ENCODE assay signal across 24 cellular contexts in genomic region chr18:79935925-79936324, GRCh38. TPM values are rescaled to one million over a fixed set of nuclear protein-coding genes. Genes with fewer than 3 reads are reported as not detected.
DNase-seq lines count a peak whose midpoint lies in the region; ATAC-seq and TF ChIP-seq lines count a peak whose summit lies in the region.
"Had no signal": no experiment of that assay in that cellular context is flagged by ENCODE, and none has a peak within 500 bp of the region (broad histone marks: within the 10 kb centered on the region; RNA-seq: fewer than 3 reads in every experiment).

No MANE protein-coding gene starts in this region.

- WGBS in right cardiac atrium: 98% methylated on average over 6 of the region's 6 CpGs

- in situ Hi-C loops in brain microvascular endothelial cell (cut with HindIII; ENCODE audit: low pct_ligation_motif_present, low sequenced_read_pairs): no loop called here

- DNase-seq in cardiac septum (ENCODE audit: low spot score) (peak; percentile 35), right cardiac atrium (no peak), islet precursor cell (peak; percentile 19), omental fat pad (ENCODE audit: low spot score) (peak; percentile 18), Calu3 (no peak), CD1c-positive myeloid dendritic cell (ENCODE audit: extremely low spot score) (no peak), brain microvascular endothelial cell (no peak)
- DNase-seq: activated CD4-positive, alpha-beta T cell treated with anti-CD3 and anti-CD28 coated beads, Interleukin-2, amount 10 ng/mL, durations not matched to agents 24 days and 14 days; central memory CD4-positive, alpha-beta T cell; EL; HCEC 1CT; natural killer cell; NCI-H2029 treated with DMSO at 0.1 percent for 48 hours; NCI-H446; stimulated activated CD8-positive, alpha-beta memory T cell treated with anti-CD3 and anti-CD28 coated beads, Interleukin-4, amount 100 ng/mL, for 48 hours had no signal

- no peak for ATAC-seq in right cardiac atrium
- no peak for ATAC-seq in omental fat pad (ENCODE audit: low FRiP score)
- ATAC-seq in HG02885 (IDR thresholded peaks at IDR 0.05; ENCODE audit: poor library complexity, unreplicated experiment): no peak
- ATAC-seq: natural killer cell had no signal

- H3K27me3 Mint-ChIP-seq in Calu3 (ENCODE audit: unreplicated experiment): no peaks in the 10 kb centered on the region
- H3K27me3 Mint-ChIP-seq: activated CD4-positive, alpha-beta T cell treated with anti-CD3 and anti-CD28 coated beads, Interleukin-2, amount 10 ng/mL, durations not matched to agents 24 days and 14 days; activated naive CD4-positive, alpha-beta T cell treated with anti-CD3 and anti-CD28 coated beads, Interleukin-2, amount 50 U/mL, for 24 hours; IgD-negative memory B cell had no signal

- no TSS peak for BruUV-seq in Calu3 (replicated peaks; lab: Mats Ljungman, UMichigan)

- CTCF ChIA-PET in Calu3 (lab: Charles Lee): no interaction called here

- H3K36me3 ChIP-seq in brain microvascular endothelial cell (replicated peaks): peaks cover 3% of the 10 kb centered on the region
- H3K36me3 ChIP-seq: uterus had no signal

- H3K27ac ChIP-seq in right cardiac atrium (ENCODE audit: low read length) (no peak overlapping the region), brain microvascular endothelial cell (no peak overlapping the region)
- H3K27ac ChIP-seq: ascending aorta, BLaER1, epithelial cell of prostate, parathyroid adenoma, uterus had no signal

- H3K9me3 Mint-ChIP-seq in Calu3 (ENCODE audit: low read depth, unreplicated experiment): peaks cover 12% of the 10 kb centered on the region

- H3K4me3 ChIP-seq in right cardiac atrium (ENCODE audit: low read length) (no peak overlapping the region), brain microvascular endothelial cell (ENCODE audit: low read depth, low read length) (no peak overlapping the region)
- H3K4me3 ChIP-seq: ascending aorta, BLaER1, uterus had no signal

- peaks cover 3% of the 10 kb centered on the region for H3K4me1 ChIP-seq in right cardiac atrium (ENCODE audit: control insufficient read depth, insufficient read depth, low read length)
- H3K4me1 ChIP-seq: ascending aorta, parathyroid adenoma, uterus had no signal

- H3K4me1 Mint-ChIP-seq in Calu3 (ENCODE audit: low read depth, unreplicated experiment): no peaks in the 10 kb centered on the region
- H3K4me1 Mint-ChIP-seq: activated CD4-positive, alpha-beta T cell treated with anti-CD3 and anti-CD28 coated beads, Interleukin-2, amount 10 ng/mL, durations not matched to agents 24 days and 14 days; mesothelial cell of epicardium had no signal

- peaks cover 11% of the 10 kb centered on the region for H3K36me3 Mint-ChIP-seq in Calu3 (ENCODE audit: insufficient read depth, unreplicated experiment)

- TF ChIP-seq CTCF in omental fat pad (IDR thresholded peaks at IDR 0.05): no peak
- no peak for TF ChIP-seq CTCF in Calu3 (IDR thresholded peaks at IDR 0.05; ENCODE audit: unreplicated experiment)
- no peak for TF ChIP-seq CTCF in brain microvascular endothelial cell (IDR thresholded peaks at IDR 0.05; ENCODE audit: low read depth, low read length, missing control alignments)

- H3K27me3 ChIP-seq in right cardiac atrium (ENCODE audit: control insufficient read depth, insufficient read depth) (no peaks in the 10 kb centered on the region), brain microvascular endothelial cell (replicated peaks) (no peaks in the 10 kb centered on the region)
- H3K27me3 ChIP-seq: ascending aorta, BLaER1, uterus had no signal

- H3K9me3 ChIP-seq in right cardiac atrium (ENCODE audit: control insufficient read depth, low read length): no peaks in the 10 kb centered on the region

- no peak overlapping the region for H3K27ac Mint-ChIP-seq in Calu3 (ENCODE audit: unreplicated experiment)
- H3K27ac Mint-ChIP-seq: activated CD4-positive, alpha-beta T cell treated with anti-CD3 and anti-CD28 coated beads, Interleukin-2, amount 10 ng/mL, durations not matched to agents 24 days and 14 days; activated naive CD4-positive, alpha-beta T cell treated with anti-CD3 and anti-CD28 coated beads, Interleukin-2, amount 50 U/mL, for 24 hours; mesothelial cell of epicardium; natural killer cell had no signal

- intact Hi-C loops in cardiac septum (cut with DNase I): no loop called here
- intact Hi-C loops in right cardiac atrium (cut with DNase I): no loop called here
- intact Hi-C loops in Calu3 (cut with micrococcal nuclease; ENCODE audit: unreplicated experiment): no loop called here

- no peak overlapping the region for H3K4me3 Mint-ChIP-seq in Calu3 (ENCODE audit: low read depth, unreplicated experiment)
- H3K4me3 Mint-ChIP-seq: activated CD4-positive, alpha-beta T cell treated with anti-CD3 and anti-CD28 coated beads, Interleukin-2, amount 10 ng/mL, durations not matched to agents 24 days and 14 days; activated naive CD4-positive, alpha-beta T cell treated with anti-CD3 and anti-CD28 coated beads, Interleukin-2, amount 50 U/mL, for 24 hours; mesothelial cell of epicardium; natural killer cell had no signal

RNA-seq across cellular contexts. Expression of gene SLC66A2, which starts 15.5 kb away (rescaled TPM):
- total RNA-seq in cardiac septum: 23.5 TPM
- 10 to 100 TPM; 24.7 to 40.0 (median 29.8) TPM for total RNA-seq in right cardiac atrium
- polyA plus RNA-seq in right cardiac atrium: 27.0 TPM
- total RNA-seq in omental fat pad: 100 to 1,000 TPM in 2 of 4 donors, 10 to 100 TPM in 2; 69.4 to 176 (median 103) TPM
- total RNA-seq in Calu3 (2022): 19.5 and 23.4 TPM in 2 replicates

RNA-seq across cellular contexts. Expression of gene HSBP1L1, which starts 28.5 kb away (rescaled TPM):
- total RNA-seq in cardiac septum: 7.9 TPM
- 10 to 100 TPM in 3 of 4 donors, 1 to 10 TPM in 1; 9.9 to 14.6 (median 11.1) TPM for total RNA-seq in right cardiac atrium
- polyA plus RNA-seq in right cardiac atrium: 18.8 TPM
- 10 to 100 TPM; 13.2 to 20.1 (median 17.3) TPM for total RNA-seq in omental fat pad
- 17.9 and 18.8 TPM in 2 replicates for total RNA-seq in Calu3 (2022)

RNA-seq across cellular contexts. Expression of gene TXNL4A, which starts 52.4 kb away (rescaled TPM):
- 96.5 TPM for total RNA-seq in cardiac septum
- 100 to 1,000 TPM in 1 of 4 donors, 10 to 100 TPM in 3; 69.7 to 104 (median 94.7) TPM for total RNA-seq in right cardiac atrium
- 91.9 TPM for polyA plus RNA-seq in right cardiac atrium
- total RNA-seq in omental fat pad: 10 to 100 TPM; 18.0 to 47.6 (median 33.6) TPM
- 64.1 and 75.9 TPM in 2 replicates for total RNA-seq in Calu3 (2022)

Comparison
In these comparisons a context has a peak if more than half of its experiments do, and no peak if none do; other contexts are left out.
1. DNase-seq: peak in cardiac septum (single experiment), islet precursor cell (single experiment) and omental fat pad (single experiment); none in right cardiac atrium (0 of 3), Calu3 (single experiment), CD1c-positive myeloid dendritic cell (single experiment) and brain microvascular endothelial cell (single experiment).